11 cellular contexts compared by ENCODE assay signal in genomic region chrX:15310117-15310516, GRCh38. TPM values are rescaled to one million over a fixed set of nuclear protein-coding genes. Genes with fewer than 3 reads are reported as not detected.
A peak's percentile ranks its signal among the peaks of the same experiment; 100 is the strongest.
DNase-seq lines count a peak whose midpoint lies in the region; ATAC-seq and TF ChIP-seq lines count a peak whose summit lies in the region.
"Had no signal": no experiment of that assay in that cellular context is flagged by ENCODE, and none has a peak within 500 bp of the region (broad histone marks: within the 10 kb centered on the region; RNA-seq: fewer than 3 reads in every experiment).

No MANE protein-coding gene starts in this region.

- H4K20me1 ChIP-seq in PC-3 (ENCODE audit: low read length) = no peaks in the 10 kb centered on the region

- H3K36me3 ChIP-seq in PC-3 (ENCODE audit: low read depth, low read length) (no peaks in the 10 kb centered on the region), cardiac muscle cell (no peaks in the 10 kb centered on the region), stomach (no peaks in the 10 kb centered on the region), Caco-2 (ENCODE audit: control insufficient read depth, insufficient read depth, low read length) (no peaks in the 10 kb centered on the region)
- H3K36me3 ChIP-seq: Peyer's patch had no signal

- TF ChIP-seq POLR2A in stomach (IDR thresholded peaks at IDR 0.05) = no peak

- H3K4me1 ChIP-seq in PC-3 (ENCODE audit: insufficient read depth, low read length) (peaks cover 12% of the 10 kb centered on the region), cardiac muscle cell (ENCODE audit: low read depth) (peaks cover 9% of the 10 kb centered on the region), stomach (peaks cover 0 to 11% (median 0%) of the 10 kb centered on the region in 4 donors), Caco-2 (no peaks in the 10 kb centered on the region)
- H3K4me1 ChIP-seq: Peyer's patch had no signal

- H3F3A ChIP-seq in PC-3 (ENCODE audit: low read length, unreplicated experiment) = no peaks in the 10 kb centered on the region

- no peaks in the 10 kb centered on the region for H3K9me2 ChIP-seq in PC-3 (replicated peaks; ENCODE audit: low read length)

- POLR2A ChIA-PET in PC-3 (lab: Charles Lee; ENCODE audit: unreplicated experiment) = no interaction called here
- POLR2A ChIA-PET in Caco-2 (lab: Charles Lee) = no interaction called here

- WGBS in stomach, 5 donors = 14 to 24% (median 18%) methylated on average over 3 of the region's 3 CpGs

- intact Hi-C loops in PC-3 (cut with micrococcal nuclease) (no loop called here), stomach (cut with DNase I; ENCODE audit: low total_unique reads) (no loop called here), Caco-2 (cut with micrococcal nuclease; ENCODE audit: unreplicated experiment) (no loop called here)

- H3K4me2 ChIP-seq in PC-3 (ENCODE audit: low read length) = peak overlapping the region; percentile 26

- peak; percentile 70 for ATAC-seq in PC-3
- no peak for ATAC-seq in GM18511 (IDR thresholded peaks at IDR 0.05; ENCODE audit: unreplicated experiment)
- ATAC-seq in HG03280 (IDR thresholded peaks at IDR 0.05; ENCODE audit: unreplicated experiment) = no peak

- H3K4me1 Mint-ChIP-seq in Caco-2 (ENCODE audit: low read depth, unreplicated experiment) = no peaks in the 10 kb centered on the region

- no peak for TF ChIP-seq CTCF in PC-3 (conservative IDR thresholded peaks at IDR 0.05; ENCODE audit: low read depth, low read length)
- TF ChIP-seq CTCF in cardiac muscle cell (IDR thresholded peaks at IDR 0.05; ENCODE audit: low read depth, low read length) = no peak
- no peak for TF ChIP-seq CTCF in stomach (IDR thresholded peaks at IDR 0.05)
- no peak for TF ChIP-seq CTCF in Caco-2 (IDR thresholded peaks at IDR 0.05; ENCODE audit: insufficient read depth in 1 of 2, low read depth in 1 of 2, low read length in 1 of 2, severe bottlenecking in 1 of 2, unreplicated experiment in 1 of 2)

- no peaks in the 10 kb centered on the region for H3K9me3 Mint-ChIP-seq in Caco-2 (ENCODE audit: unreplicated experiment)
- H3K9me3 Mint-ChIP-seq: activated CD4-positive, alpha-beta memory T cell treated with anti-CD3 and anti-CD28 coated beads for 36 hours had no signal

- DNase-seq in NCI-H2227 (lab: John Stamatoyannopoulos, UW; ENCODE audit: unreplicated experiment) (peak; percentile 5), NCI-H2227 treated with DMSO at 0.1 percent for 48 hours (lab: John Stamatoyannopoulos, UW) (no peak), PC-3 (peak; percentile 74), cardiac muscle cell (ENCODE audit: low read depth in 1 of 2, low spot score in 1 of 2) (peak; percentile 50 to 69), stomach (peak; percentile 76), Caco-2 (no peak)
- DNase-seq: ACHN; activated CD4-positive, alpha-beta memory T cell treated with anti-CD3 and anti-CD28 coated beads for 36 hours; Peyer's patch had no signal

- no peaks in the 10 kb centered on the region for H3K27me3 Mint-ChIP-seq in Caco-2 (ENCODE audit: insufficient read depth, unreplicated experiment)
- H3K27me3 Mint-ChIP-seq: activated CD4-positive, alpha-beta memory T cell treated with anti-CD3 and anti-CD28 coated beads for 36 hours had no signal

- H3K9me3 ChIP-seq in PC-3 (ENCODE audit: low read length) (no peaks in the 10 kb centered on the region), cardiac muscle cell (ENCODE audit: low read depth) (no peaks in the 10 kb centered on the region), stomach (no peaks in the 10 kb centered on the region), Caco-2 (no peaks in the 10 kb centered on the region)
- H3K9me3 ChIP-seq: Peyer's patch had no signal

- H3K4me3 ChIP-seq in PC-3 (ENCODE audit: low read length) (no peak overlapping the region), cardiac muscle cell (no peak overlapping the region), stomach (no peak overlapping the region), Caco-2 (ENCODE audit: low read depth, low read length) (no peak overlapping the region)
- H3K4me3 ChIP-seq: Peyer's patch had no signal

- H2AFZ ChIP-seq in PC-3 (ENCODE audit: low read length) = 0 out of 2 replicates have a peak overlapping the region, but pooled peaks have one; percentile 27

- no peak for TF ChIP-seq EP300 in stomach (IDR thresholded peaks at IDR 0.05)

- H3K27me3 ChIP-seq in PC-3 (ENCODE audit: low read length) (no peaks in the 10 kb centered on the region), cardiac muscle cell (no peaks in the 10 kb centered on the region), stomach (peaks cover 0 to 13% (median 0%) of the 10 kb centered on the region in 3 donors), Caco-2 (replicated peaks; ENCODE audit: control insufficient read depth, insufficient read depth, low read length) (no peaks in the 10 kb centered on the region)
- H3K27me3 ChIP-seq: Peyer's patch had no signal

- BruUV-seq in PC-3 (replicated peaks; lab: Mats Ljungman, UMichigan) = no TSS peak
- BruUV-seq in Caco-2 (replicated peaks; lab: Mats Ljungman, UMichigan) = no TSS peak

- H3K36me3 Mint-ChIP-seq in Caco-2 (ENCODE audit: insufficient read depth, unreplicated experiment) = no peaks in the 10 kb centered on the region
- H3K36me3 Mint-ChIP-seq: activated CD4-positive, alpha-beta memory T cell treated with anti-CD3 and anti-CD28 coated beads for 36 hours had no signal

- no peak overlapping the region for H3K4me3 Mint-ChIP-seq in Caco-2 (ENCODE audit: unreplicated experiment)
- H3K4me3 Mint-ChIP-seq: activated CD4-positive, alpha-beta memory T cell treated with anti-CD3 and anti-CD28 coated beads for 36 hours had no signal

- CTCF ChIA-PET in PC-3 (lab: Charles Lee) (interaction anchor here (0.6 kb wide), 1 partner anchor 361 kb away, joined by 11 read pairs; no protein-coding TSS in a partner anchor), Caco-2 (lab: Charles Lee) (interaction anchor here (0.6 kb wide), 1 partner anchor 10 kb away, joined by 3 read pairs; no protein-coding TSS in a partner anchor)

- H3K79me2 ChIP-seq in PC-3 (ENCODE audit: low read length) = no peaks in the 10 kb centered on the region

- no peak overlapping the region for H3K9ac ChIP-seq in PC-3 (ENCODE audit: low read length)

- H3K27ac Mint-ChIP-seq in Caco-2 (ENCODE audit: unreplicated experiment) = no peak overlapping the region
- H3K27ac Mint-ChIP-seq: activated CD4-positive, alpha-beta memory T cell treated with anti-CD3 and anti-CD28 coated beads for 36 hours had no signal

- H3K27ac ChIP-seq in PC-3 (ENCODE audit: low read length) (peak overlapping the region; percentile 60), cardiac muscle cell (no peak overlapping the region), stomach (peak overlapping the region in 4 of 5 donors; percentile 35 to 70 (median 55))
- H3K27ac ChIP-seq: Peyer's patch had no signal

RNA-seq across cellular contexts. Expression of gene ASB11, which starts 5.3 kb away (rescaled TPM):
- total RNA-seq in PC-3 (2014; rRNA removed) (not detected in 2 replicates), cardiac muscle cell (1.2 and 1.5 TPM in 2 replicates), stomach (1 to 10 TPM in 3 of 5 donors, not detected in 2; 2.9 to 9.8 (median 2.9) TPM), Caco-2 (2022) (not detected in 2 replicates)
- polyA plus RNA-seq in cardiac muscle cell (0.66 and 1.7 TPM in 2 replicates), stomach (1 to 10 TPM in 2 of 3 donors, under 1 TPM in 1; 0.15 to 1.9 (median 1.7) TPM)
- total RNA-seq: activated CD4-positive, alpha-beta memory T cell treated with anti-CD3 and anti-CD28 coated beads for 36 hours; Peyer's patch had no signal

RNA-seq across cellular contexts. Expression of gene PIGA, which starts 25.2 kb away (rescaled TPM):
- total RNA-seq in PC-3 (2014; rRNA removed) (11.5 and 17.9 TPM in 2 replicates), cardiac muscle cell (8.3 and 12.3 TPM in 2 replicates), stomach (10 to 100 TPM in 3 of 5 donors, 1 to 10 TPM in 1, under 1 TPM in 1; 0.58 to 59.7 (median 17.8) TPM), Caco-2 (2022) (18.5 and 19.4 TPM in 2 replicates)
- polyA plus RNA-seq in cardiac muscle cell (6.6 and 6.7 TPM in 2 replicates), stomach (1 to 10 TPM; 6.1 to 8.6 (median 6.4) TPM)

RNA-seq across cellular contexts. Expression of gene ASB9, which starts 40.2 kb away (rescaled TPM):
- total RNA-seq in PC-3 (2014; rRNA removed) (31.5 and 32.1 TPM in 2 replicates), cardiac muscle cell (0.54 TPM in 1 of 2 replicates, not detected in the other), stomach (100 to 1,000 TPM in 1 of 5 donors, 10 to 100 TPM in 1, 1 to 10 TPM in 3; 4.1 to 201 (median 9.0) TPM), Caco-2 (2022) (4.6 and 8.3 TPM in 2 replicates)
- polyA plus RNA-seq in cardiac muscle cell (0.67 TPM in 1 of 2 replicates, not detected in the other), stomach (1 to 10 TPM; 1.6 to 3.7 (median 3.4) TPM)

Comparison
In these comparisons a context has a peak if more than half of its experiments do, and no peak if none do; other contexts are left out.
1. DNase-seq: peak in NCI-H2227 (single experiment), PC-3 (single experiment), cardiac muscle cell (2 of 2) and stomach (single experiment); none in NCI-H2227 treated with DMSO at 0.1 percent for 48 hours (single experiment) and Caco-2 (0 of 2).